2 cellular contexts compared by ENCODE assay signal in genomic region chr14:73531971-73532370, GRCh38. TPM values are rescaled to one million over a fixed set of nuclear protein-coding genes. Genes with fewer than 3 reads are reported as not detected.
"Had no signal": no experiment of that assay in that cellular context is flagged by ENCODE, and none has a peak within 500 bp of the region (broad histone marks: within the 10 kb centered on the region; RNA-seq: fewer than 3 reads in every experiment).

No MANE protein-coding gene starts in this region.

RNA-seq across cellular contexts. Expression of gene HEATR4, which starts 26.8 kb away (rescaled TPM):
- total RNA-seq: fibroblast of villous mesenchyme, vagina had no signal
